In the genomic region with DNA sequence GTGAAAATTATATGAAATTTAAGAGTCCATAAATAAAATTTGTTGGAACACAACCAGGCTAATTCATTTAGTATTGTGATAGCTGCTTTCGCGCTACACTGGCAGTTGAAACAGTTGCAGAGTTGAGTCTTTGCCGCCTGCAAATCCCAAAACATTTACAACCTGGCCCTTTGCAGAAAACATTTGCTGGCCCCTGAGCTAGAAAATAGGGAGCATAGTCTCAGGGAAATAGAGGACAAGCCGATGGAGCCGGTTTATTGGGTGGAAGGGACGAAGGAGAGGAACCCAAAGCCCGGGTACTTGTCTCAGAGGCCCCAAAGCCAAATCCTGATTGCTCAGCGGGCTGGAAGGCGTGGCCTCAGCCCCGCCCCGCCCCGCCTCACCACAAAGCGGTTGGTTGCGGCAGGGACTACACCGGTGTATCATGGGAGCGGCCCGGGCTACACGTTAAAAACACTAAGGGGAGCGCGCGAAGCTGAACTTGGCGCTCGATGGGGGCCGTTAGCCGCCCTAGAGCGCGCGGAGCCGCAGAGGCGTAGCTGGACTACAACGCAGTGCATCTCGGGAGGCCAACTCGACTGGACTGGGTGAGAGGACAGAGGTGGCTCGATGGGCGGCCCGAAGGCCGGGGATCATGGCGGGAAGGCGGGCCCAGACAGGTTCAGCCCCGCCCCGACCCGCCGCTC, we compare ENCODE assay signal across 1 cellular context.
TF ChIP-seq lines count a peak whose summit lies in the region.

No MANE protein-coding gene starts in this region.

TF ChIP-seq in endothelial cell of umbilical vein, 7 proteins besides CTCF, POLR2A, EP300 and RAD21:
- TF ChIP-seq FOS (IDR thresholded peaks at IDR 0.05; ENCODE audit: borderline replicate concordance, insufficient read depth, low read length): no peak
- no peak for TF ChIP-seq JUN (IDR thresholded peaks at IDR 0.05; ENCODE audit: borderline replicate concordance, insufficient read depth, insufficient read length, low read depth)
- TF ChIP-seq, protein P1, sequence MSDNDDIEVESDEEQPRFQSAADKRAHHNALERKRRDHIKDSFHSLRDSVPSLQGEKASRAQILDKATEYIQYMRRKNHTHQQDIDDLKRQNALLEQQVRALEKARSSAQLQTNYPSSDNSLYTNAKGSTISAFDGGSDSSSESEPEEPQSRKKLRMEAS (IDR thresholded peaks at IDR 0.05; ENCODE audit: insufficient read depth, insufficient read length): no peak
- TF ChIP-seq GATA2 (IDR thresholded peaks at IDR 0.05; ENCODE audit: insufficient read depth, insufficient read length, low read depth, low read length): no peak
- no peak for TF ChIP-seq POLR2AphosphoS5 (IDR thresholded peaks at IDR 0.05; ENCODE audit: insufficient read depth, low read depth, low read length)
- no peak for TF ChIP-seq MYC (IDR thresholded peaks at IDR 0.05; ENCODE audit: low read depth, low read length)
